Comparison of ENCODE assay signal across 7 cellular contexts in the genomic region with DNA sequence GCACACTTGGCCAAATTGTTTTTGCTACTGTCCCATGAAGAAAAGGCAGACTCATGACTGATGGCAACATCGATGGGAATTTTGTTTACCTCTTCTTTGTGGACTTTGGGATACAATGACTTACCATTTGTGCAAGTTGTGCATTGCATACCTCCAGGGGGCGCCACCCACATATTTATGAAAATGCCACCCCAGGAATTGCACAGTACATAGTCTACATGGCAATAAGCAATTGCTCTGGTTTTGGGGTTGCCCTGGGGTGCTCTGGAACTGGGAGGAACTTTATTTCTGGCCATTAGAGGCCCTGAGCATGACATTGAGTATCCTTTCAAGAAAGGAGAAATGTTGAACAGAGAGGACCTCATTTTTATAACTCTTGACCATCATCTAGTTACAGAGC.
DNase-seq lines count a peak whose midpoint lies in the region; ATAC-seq and TF ChIP-seq lines count a peak whose summit lies in the region.
"Not testable (repeated sequence)": the region's sequence is repeated elsewhere in the genome, so short reads cannot be mapped to it uniquely, and the experiment has no call there.

No MANE protein-coding gene starts in this region.

- not testable (repeated sequence) for H3K36me3 ChIP-seq in HCT116 (ENCODE audit: control insufficient read depth in 1 of 2, insufficient read depth in 2 of 2, low read length in 2 of 2); Peyer's patch; endodermal cell (ENCODE audit: control insufficient read depth, insufficient read depth, low read length); hepatocyte (replicated peaks; ENCODE audit: insufficient read depth, low read depth); smooth muscle cell (ENCODE audit: low read depth)

- 0 out of 2 replicates have a peak, but pooled peaks have one; percentile 5 for TF ChIP-seq RAD21 in HCT116 (IDR thresholded peaks at IDR 0.05; ENCODE audit: low read depth)

- not testable (repeated sequence) for H3K9me3 ChIP-seq in HCT116 (ENCODE audit: control insufficient read depth in 1 of 2, insufficient read depth in 1 of 2, low read depth in 1 of 2, low read length in 2 of 2); Peyer's patch; endodermal cell (ENCODE audit: control insufficient read depth, low read length); hepatocyte (ENCODE audit: low read depth); smooth muscle cell (replicated peaks; ENCODE audit: low read depth)

- H3K79me2 ChIP-seq in HCT116 (ENCODE audit: insufficient read depth, low read length); hepatocyte; smooth muscle cell (ENCODE audit: low read depth): not testable (repeated sequence)

- H4K20me1 ChIP-seq in HCT116 (ENCODE audit: insufficient read depth); hepatocyte (ENCODE audit: insufficient read depth, poor library complexity, severe bottlenecking); smooth muscle cell (ENCODE audit: low read depth): not testable (repeated sequence)

- RAD21 ChIA-PET in HCT116 (lab: Charles Lee; ENCODE audit: low non-redundant PET in 1 of 2, low total read pairs in 2 of 2, uncharacterized antibody in 2 of 2, unreplicated experiment in 2 of 2): not testable (repeated sequence)

- not testable (repeated sequence) for H3K36me3 Mint-ChIP-seq in CD14-positive monocyte
- H3K36me3 Mint-ChIP-seq in WTC11 (peaks cover 25% of the 10 kb centered on the region), endodermal cell (ENCODE audit: low read depth) (peaks cover 12% of the 10 kb centered on the region)

- not testable (repeated sequence) for BruUV-seq in HCT116 (replicated peaks; lab: Mats Ljungman, UMichigan)

- not testable (repeated sequence) for H3K27ac Mint-ChIP-seq in CD14-positive monocyte, WTC11, endodermal cell

- not testable (repeated sequence) for H2AFZ ChIP-seq in HCT116 (ENCODE audit: low read depth, low read length, poor library complexity, severe bottlenecking); hepatocyte; smooth muscle cell (ENCODE audit: low read depth)

- POLR2A ChIA-PET in HCT116 (lab: Charles Lee); WTC11 (lab: Charles Lee): not testable (repeated sequence)

- H3K4me1 Mint-ChIP-seq in CD14-positive monocyte, endodermal cell: not testable (repeated sequence)
- peaks cover 27% of the 10 kb centered on the region for H3K4me1 Mint-ChIP-seq in WTC11

- WGBS in endodermal cell (ENCODE audit: insufficient coverage in 1 of 2, insufficient read length in 1 of 2), 2 experiments: no CpG with 5 or more reads among the region's 2 CpGs
- WGBS in hepatocyte (ENCODE audit: low lambda C conversion rate, missing lambda C conversion rate): 30% methylated on average over 2 of the region's 2 CpGs
- WGBS in smooth muscle cell (ENCODE audit: low lambda C conversion rate): 51% methylated on average over 2 of the region's 2 CpGs

- H3K4me1 ChIP-seq in HCT116 (ENCODE audit: control insufficient read depth in 1 of 2, insufficient read depth in 2 of 2, low read length in 2 of 2); Peyer's patch; endodermal cell (ENCODE audit: control insufficient read depth, insufficient read depth, low read length); hepatocyte (ENCODE audit: insufficient read depth); smooth muscle cell (ENCODE audit: low read depth): not testable (repeated sequence)

- not testable (repeated sequence) for H3K4me3 Mint-ChIP-seq in CD14-positive monocyte, WTC11, endodermal cell

- ATAC-seq in HCT116, WTC11: not testable (repeated sequence)

- not testable (repeated sequence) for H3K4me3 ChIP-seq in HCT116 (replicated peaks in 1 of 2; ENCODE audit: low read depth in 1 of 2, low read length in 2 of 2); Peyer's patch; endodermal cell (ENCODE audit: low read length); hepatocyte; smooth muscle cell

- H3K27ac ChIP-seq in HCT116 (ENCODE audit: low read depth, low read length); Peyer's patch; endodermal cell (ENCODE audit: low read depth, low read length); hepatocyte; smooth muscle cell (ENCODE audit: low read depth): not testable (repeated sequence)

- peak; percentile 15 for TF ChIP-seq CTCF in CD14-positive monocyte (IDR thresholded peaks at IDR 0.05)
- not testable (repeated sequence) for TF ChIP-seq CTCF in HCT116 (IDR thresholded peaks at IDR 0.05 in 2 of 3, conservative IDR thresholded peaks at IDR 0.05 in 1 of 3; ENCODE audit: borderline replicate concordance in 1 of 3, insufficient read depth in 1 of 3, low read depth in 2 of 3, low read length in 2 of 3)
- peak in 4 of 6 experiments; percentile 21 to 64 (median 29) for TF ChIP-seq CTCF in Peyer's patch (IDR thresholded peaks at IDR 0.05)
- 0 out of 2 replicates have a peak, but pooled peaks have one; percentile 23 for TF ChIP-seq CTCF in WTC11 (IDR thresholded peaks at IDR 0.05)
- peak; percentile 45 for TF ChIP-seq CTCF in endodermal cell (conservative IDR thresholded peaks at IDR 0.05)
- peak; percentile 8 for TF ChIP-seq CTCF in hepatocyte (IDR thresholded peaks at IDR 0.05; ENCODE audit: poor library complexity)
- TF ChIP-seq CTCF in smooth muscle cell (IDR thresholded peaks at IDR 0.05; ENCODE audit: borderline replicate concordance, insufficient read depth, poor library complexity, severe bottlenecking): peak; percentile 8

- TF ChIP-seq POLR2A in HCT116 (IDR thresholded peaks at IDR 0.05; ENCODE audit: borderline replicate concordance, extremely low read depth, insufficient read depth, insufficient read length); Peyer's patch (IDR thresholded peaks at IDR 0.05): not testable (repeated sequence)

- intact Hi-C loops in CD14-positive monocyte (cut with micrococcal nuclease): not testable (repeated sequence)
- intact Hi-C loops in HCT116 (cut with micrococcal nuclease): loop anchor here (5.0 kb wide), 1 partner anchor 119 kb away; no protein-coding TSS in a partner anchor

- not testable (repeated sequence) for DNase-seq in CD14-positive monocyte (ENCODE audit: low spot score); HCT116 (ENCODE audit: low read depth, low spot score); Peyer's patch; WTC11 (ENCODE audit: low spot score); endodermal cell; hepatocyte (ENCODE audit: low spot score); smooth muscle cell (lab: John Stamatoyannopoulos, UW; ENCODE audit: unreplicated experiment)

- H3K27me3 Mint-ChIP-seq in CD14-positive monocyte (ENCODE audit: low read depth in 3 of 3); WTC11 (ENCODE audit: low read depth); endodermal cell (ENCODE audit: insufficient read depth): not testable (repeated sequence)

- not testable (repeated sequence) for H3K9me2 ChIP-seq in HCT116 (ENCODE audit: insufficient read depth); hepatocyte (replicated peaks; ENCODE audit: insufficient read depth)

- not testable (repeated sequence) for H3K9me3 Mint-ChIP-seq in CD14-positive monocyte
- peaks cover 22% of the 10 kb centered on the region for H3K9me3 Mint-ChIP-seq in WTC11
- H3K9me3 Mint-ChIP-seq in endodermal cell: peaks cover 14% of the 10 kb centered on the region

- not testable (repeated sequence) for H3K4me2 ChIP-seq in HCT116 (ENCODE audit: low read length); hepatocyte; smooth muscle cell

- not testable (repeated sequence) for H3K9ac ChIP-seq in HCT116 (ENCODE audit: low read length); endodermal cell (ENCODE audit: extremely low read depth, low read length, poor library complexity, severe bottlenecking); smooth muscle cell (ENCODE audit: low read depth)

- not testable (repeated sequence) for H3K27me3 ChIP-seq in HCT116 (ENCODE audit: insufficient read depth, low read length); Peyer's patch; endodermal cell (ENCODE audit: control insufficient read depth, insufficient read depth, low read length, poor library complexity, severe bottlenecking); hepatocyte; smooth muscle cell (ENCODE audit: low read depth)

- CTCF ChIA-PET in HCT116 (lab: Charles Lee); WTC11 (lab: Charles Lee): not testable (repeated sequence)

- H3F3A ChIP-seq in smooth muscle cell (ENCODE audit: low read depth): not testable (repeated sequence)
